ENCODE assay signal across 14 cellular contexts in the genomic region with DNA sequence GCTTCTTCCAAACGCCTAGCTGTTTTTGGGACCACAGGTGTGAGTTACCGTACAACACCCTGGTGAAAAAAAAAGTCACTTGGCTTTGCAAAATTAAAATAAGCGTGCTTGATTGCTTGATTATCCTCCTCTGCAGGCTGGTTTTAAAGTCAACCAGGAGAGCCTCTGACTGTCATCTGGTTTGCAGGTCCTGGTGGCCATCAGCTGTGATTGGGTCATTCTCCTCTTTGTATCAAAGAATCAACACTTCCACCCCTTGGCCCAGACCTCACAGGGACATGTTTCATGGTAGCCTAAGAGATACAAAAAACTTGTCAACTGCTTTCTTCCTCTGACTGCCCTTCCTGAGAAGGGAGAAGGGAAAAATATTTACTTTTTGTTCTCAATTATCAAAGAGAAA. TPM values are rescaled to one million over a fixed set of nuclear protein-coding genes. Genes with fewer than 3 reads are reported as not detected.
A peak's percentile ranks its signal among the peaks of the same experiment; 100 is the strongest.
DNase-seq lines count a peak whose midpoint lies in the region; ATAC-seq and TF ChIP-seq lines count a peak whose summit lies in the region.
"Had no signal": no experiment of that assay in that cellular context is flagged by ENCODE, and none has a peak within 500 bp of the region (broad histone marks: within the 10 kb centered on the region; RNA-seq: fewer than 3 reads in every experiment).

No MANE protein-coding gene starts in this region.

- H3K9me3 Mint-ChIP-seq in activated naive CD8-positive, alpha-beta T cell treated with anti-CD3 and anti-CD28 coated beads, Interleukin-2, amount 10 ng/mL, durations not matched to agents 7 days and 5 days: no peaks in the 10 kb centered on the region
- no peaks in the 10 kb centered on the region for H3K9me3 Mint-ChIP-seq in activated naive CD8-positive, alpha-beta T cell treated with anti-CD3 and anti-CD28 coated beads for 36 hours
- H3K9me3 Mint-ChIP-seq in brain: peaks cover 0 to 4% (median 0%) of the 10 kb centered on the region in 5 experiments
- peaks cover 0 to 2% of the 10 kb centered on the region in 2 donors for H3K9me3 Mint-ChIP-seq in stimulated activated naive B cell treated with anti-CD40 and anti-IgM and Interleukin-4, amounts not matched to agents 10 μg/mL and 1 μg/mL and 100 μg/mL, for 72 hours
- H3K9me3 Mint-ChIP-seq: CD8-positive, alpha-beta memory T cell; H9 had no signal

- no peak overlapping the region for H3K4me3 ChIP-seq in OCI-LY3 (ENCODE audit: low read length)

- POLR2A ChIA-PET in activated naive CD8-positive, alpha-beta T cell treated with anti-CD3 and anti-CD28 coated beads, Interleukin-2, amount 10 ng/mL, durations not matched to agents 7 days and 5 days (lab: Charles Lee): interaction anchor here (1.4 kb wide), 1 partner anchor 56 kb away, joined by 3 read pairs; no protein-coding TSS in a partner anchor

- H3K9ac ChIP-seq in OCI-LY3 (ENCODE audit: low read length): no peak overlapping the region

- H3K27ac ChIP-seq in OCI-LY3 (ENCODE audit: low read length): no peak overlapping the region

- no peaks in the 10 kb centered on the region for H3K79me2 ChIP-seq in OCI-LY3 (ENCODE audit: low read length)

- ATAC-seq in activated naive CD8-positive, alpha-beta T cell treated with anti-CD3 and anti-CD28 coated beads, Interleukin-2, amount 10 ng/mL, durations not matched to agents 7 days and 5 days (ENCODE audit: low read depth): no peak
- ATAC-seq in stimulated activated naive B cell treated with anti-CD40 and anti-IgM and Interleukin-4, amounts not matched to agents 10 μg/mL and 1 μg/mL and 100 μg/mL, for 72 hours (replicated peaks): no peak
- ATAC-seq in left ventricle myocardium superior: no peak

- no peaks in the 10 kb centered on the region for H3K9me3 ChIP-seq in OCI-LY3 (ENCODE audit: insufficient read depth, low read length)

- TF ChIP-seq CTCF in OCI-LY3 (IDR thresholded peaks at IDR 0.05; ENCODE audit: low read depth, low read length) (no peak), brain (conservative IDR thresholded peaks at IDR 0.05) (no peak)

- no peak overlapping the region for H3K4me3 Mint-ChIP-seq in activated naive CD8-positive, alpha-beta T cell treated with anti-CD3 and anti-CD28 coated beads, Interleukin-2, amount 10 ng/mL, durations not matched to agents 7 days and 5 days
- H3K4me3 Mint-ChIP-seq in activated naive CD8-positive, alpha-beta T cell treated with anti-CD3 and anti-CD28 coated beads for 36 hours: no peak overlapping the region
- no peak overlapping the region for H3K4me3 Mint-ChIP-seq in brain
- no peak overlapping the region for H3K4me3 Mint-ChIP-seq in stimulated activated naive B cell treated with anti-CD40 and anti-IgM and Interleukin-4, amounts not matched to agents 10 μg/mL and 1 μg/mL and 100 μg/mL, for 72 hours
- H3K4me3 Mint-ChIP-seq: CD8-positive, alpha-beta memory T cell; H9 had no signal

- H4K20me1 ChIP-seq in OCI-LY3 (ENCODE audit: insufficient read depth, low read length): no peaks in the 10 kb centered on the region

- peak overlapping the region; percentile 16 for H3K4me2 ChIP-seq in OCI-LY3 (ENCODE audit: low read length)

- H3K4me1 ChIP-seq in OCI-LY3 (ENCODE audit: low read length): peaks cover 26% of the 10 kb centered on the region

- H3K27me3 ChIP-seq in OCI-LY3 (ENCODE audit: low read depth, low read length): peaks cover 84% of the 10 kb centered on the region

- H3K27ac Mint-ChIP-seq in activated naive CD8-positive, alpha-beta T cell treated with anti-CD3 and anti-CD28 coated beads, Interleukin-2, amount 10 ng/mL, durations not matched to agents 7 days and 5 days: peak overlapping the region; percentile 24
- H3K27ac Mint-ChIP-seq in activated naive CD8-positive, alpha-beta T cell treated with anti-CD3 and anti-CD28 coated beads for 36 hours: no peak overlapping the region
- H3K27ac Mint-ChIP-seq in brain: peak overlapping the region in 3 of 5 experiments; percentile 2 to 13 (median 3)
- H3K27ac Mint-ChIP-seq in stimulated activated naive B cell treated with anti-CD40 and anti-IgM and Interleukin-4, amounts not matched to agents 10 μg/mL and 1 μg/mL and 100 μg/mL, for 72 hours: peak overlapping the region; percentile 1
- H3K27ac Mint-ChIP-seq: H9 had no signal

- H3K27me3 Mint-ChIP-seq in activated naive CD8-positive, alpha-beta T cell treated with anti-CD3 and anti-CD28 coated beads, Interleukin-2, amount 10 ng/mL, durations not matched to agents 7 days and 5 days: peaks cover 11% of the 10 kb centered on the region
- peaks cover 2% of the 10 kb centered on the region for H3K27me3 Mint-ChIP-seq in activated naive CD8-positive, alpha-beta T cell treated with anti-CD3 and anti-CD28 coated beads for 36 hours
- peaks cover 25% of the 10 kb centered on the region for H3K27me3 Mint-ChIP-seq in brain
- H3K27me3 Mint-ChIP-seq in stimulated activated naive B cell treated with anti-CD40 and anti-IgM and Interleukin-4, amounts not matched to agents 10 μg/mL and 1 μg/mL and 100 μg/mL, for 72 hours: peaks cover 28 to 30% of the 10 kb centered on the region in 2 donors

- no peak for DNase-seq in activated naive CD8-positive, alpha-beta T cell treated with anti-CD3 and anti-CD28 coated beads, Interleukin-2, amount 10 ng/mL, durations not matched to agents 7 days and 5 days
- no peak for DNase-seq in activated naive CD8-positive, alpha-beta T cell treated with anti-CD3 and anti-CD28 coated beads for 36 hours
- DNase-seq in stimulated activated naive B cell treated with anti-CD40 and anti-IgM and Interleukin-4, amounts not matched to agents 10 μg/mL and 1 μg/mL and 100 μg/mL, for 72 hours: no peak
- DNase-seq in COR-L47 (lab: John Stamatoyannopoulos, UW) (no peak), left ventricle myocardium superior (no peak)
- DNase-seq in stimulated activated CD4-positive, alpha-beta T cell treated with anti-CD3 and anti-CD28 coated beads, Interleukin-4, amount 100 ng/mL, for 24 hours: no peak
- DNase-seq: CD8-positive, alpha-beta memory T cell; H9; NCI-H1436; NCI-H1930; NCI-H69; SIG-M5 had no signal

- intact Hi-C loops in left ventricle myocardium superior (cut with micrococcal nuclease): no loop called here

- H3K4me1 Mint-ChIP-seq in activated naive CD8-positive, alpha-beta T cell treated with anti-CD3 and anti-CD28 coated beads, Interleukin-2, amount 10 ng/mL, durations not matched to agents 7 days and 5 days: peaks cover 21% of the 10 kb centered on the region
- peaks cover 13% of the 10 kb centered on the region for H3K4me1 Mint-ChIP-seq in activated naive CD8-positive, alpha-beta T cell treated with anti-CD3 and anti-CD28 coated beads for 36 hours
- peaks cover 26% of the 10 kb centered on the region for H3K4me1 Mint-ChIP-seq in brain
- H3K4me1 Mint-ChIP-seq in stimulated activated naive B cell treated with anti-CD40 and anti-IgM and Interleukin-4, amounts not matched to agents 10 μg/mL and 1 μg/mL and 100 μg/mL, for 72 hours: peaks cover 8 to 19% of the 10 kb centered on the region in 2 donors

- no peaks in the 10 kb centered on the region for H3K36me3 Mint-ChIP-seq in activated naive CD8-positive, alpha-beta T cell treated with anti-CD3 and anti-CD28 coated beads, Interleukin-2, amount 10 ng/mL, durations not matched to agents 7 days and 5 days
- no peaks in the 10 kb centered on the region for H3K36me3 Mint-ChIP-seq in activated naive CD8-positive, alpha-beta T cell treated with anti-CD3 and anti-CD28 coated beads for 36 hours
- no peaks in the 10 kb centered on the region for H3K36me3 Mint-ChIP-seq in brain
- no peaks in the 10 kb centered on the region for H3K36me3 Mint-ChIP-seq in stimulated activated naive B cell treated with anti-CD40 and anti-IgM and Interleukin-4, amounts not matched to agents 10 μg/mL and 1 μg/mL and 100 μg/mL, for 72 hours
- H3K36me3 Mint-ChIP-seq: CD8-positive, alpha-beta memory T cell had no signal

- no peaks in the 10 kb centered on the region for H3K36me3 ChIP-seq in OCI-LY3 (replicated peaks; ENCODE audit: low read depth, low read length)

- H2AFZ ChIP-seq in OCI-LY3 (ENCODE audit: low read depth, low read length): no peak overlapping the region

RNA-seq across cellular contexts. Expression of a gene that starts 35.1 kb away (rescaled TPM):
- total RNA-seq in activated naive CD8-positive, alpha-beta T cell treated with anti-CD3 and anti-CD28 coated beads, Interleukin-2, amount 10 ng/mL, durations not matched to agents 7 days and 5 days: 1 to 10 TPM; 1.6 to 2.1 TPM
- 1 to 10 TPM; 1.6 to 2.1 TPM for total RNA-seq in activated naive CD8-positive, alpha-beta T cell treated with anti-CD3 and anti-CD28 coated beads for 36 hours
- 40.4 TPM for polyA plus RNA-seq in brain (ENCODE audit: insufficient read depth, low read depth, low replicate concordance)
- total RNA-seq in left ventricle myocardium superior: 3.0 TPM
- polyA plus RNA-seq: CD8-positive, alpha-beta memory T cell had no signal
